ENCODE assay signal across 21 cellular contexts in genomic region chr16:67229906-67230808, GRCh38. TPM values are rescaled to one million over a fixed set of nuclear protein-coding genes. Genes with fewer than 3 reads are reported as not detected.
DNase-seq lines count a peak whose midpoint lies in the region; ATAC-seq and TF ChIP-seq lines count a peak whose summit lies in the region.
"Had no signal": no experiment of that assay in that cellular context is flagged by ENCODE, and none has a peak within 500 bp of the region (broad histone marks: within the 10 kb centered on the region; RNA-seq: fewer than 3 reads in every experiment).

No MANE protein-coding gene starts in this region.

- H3K27me3 ChIP-seq in CD8-positive, alpha-beta memory T cell (ENCODE audit: insufficient read depth, low read length, poor library complexity, severe bottlenecking), result no peaks in the 10 kb centered on the region
- H3K27me3 ChIP-seq: hepatocyte had no signal

- no peak for TF ChIP-seq CTCF in nephron (IDR thresholded peaks at IDR 0.05; ENCODE audit: unreplicated experiment in 3 of 3)

- peaks cover 29 to 39% (median 31%) of the 10 kb centered on the region in 3 donors for H3K4me1 Mint-ChIP-seq in CD8-positive, alpha-beta memory T cell
- peaks cover 25% of the 10 kb centered on the region for H3K4me1 Mint-ChIP-seq in nephron

- H3K4me3 Mint-ChIP-seq in CD8-positive, alpha-beta memory T cell, result peak overlapping the region in 4 of 7 donors; percentile 3 to 48 (median 20)
- H3K4me3 Mint-ChIP-seq in nephron, result peak overlapping the region; percentile 99 to 100 (median 99)

- no peak overlapping the region for H3K27ac ChIP-seq in CD8-positive, alpha-beta memory T cell (ENCODE audit: low read depth, low read length)
- H3K27ac ChIP-seq: coronary artery, hepatocyte, HL-60, prostate gland, SK-N-MC had no signal

- peak overlapping the region in 2 of 8 donors; percentile 27 to 75 for H3K27ac Mint-ChIP-seq in CD8-positive, alpha-beta memory T cell
- no peak overlapping the region for H3K27ac Mint-ChIP-seq in nephron

- no peak for ATAC-seq in HG03378 (IDR thresholded peaks at IDR 0.05; ENCODE audit: unreplicated experiment)
- ATAC-seq: activated CD4-positive, CD25-positive, alpha-beta regulatory T cell treated with anti-CD3 and anti-CD28 coated beads, Interleukin-2, amount 50 U/mL, for 24 hours; HCT116; naive thymus-derived CD8-positive, alpha-beta T cell had no signal

- no peaks in the 10 kb centered on the region for H3K9me3 ChIP-seq in CD8-positive, alpha-beta memory T cell (ENCODE audit: low read length)
- H3K9me3 ChIP-seq: Caco-2, prostate gland had no signal

- H3K36me3 ChIP-seq in CD8-positive, alpha-beta memory T cell (ENCODE audit: insufficient read depth, low read length), result peaks cover 29% of the 10 kb centered on the region

- peaks cover 0 to 68% (median 4%) of the 10 kb centered on the region in 3 donors for H3K36me3 Mint-ChIP-seq in CD8-positive, alpha-beta memory T cell
- H3K36me3 Mint-ChIP-seq in nephron (ENCODE audit: low read depth), result peaks cover 18% of the 10 kb centered on the region

- no peaks in the 10 kb centered on the region for H3K9me3 Mint-ChIP-seq in CD8-positive, alpha-beta memory T cell
- no peaks in the 10 kb centered on the region for H3K9me3 Mint-ChIP-seq in nephron
- H3K9me3 Mint-ChIP-seq: naive thymus-derived CD8-positive, alpha-beta T cell had no signal

- POLR2A ChIA-PET in CD8-positive, alpha-beta memory T cell (lab: Charles Lee), result interaction anchor here (0.6 kb wide), 1 partner anchor 38 kb away, joined by 3 read pairs; no protein-coding TSS in a partner anchor

- no peak overlapping the region for H3K4me3 ChIP-seq in CD8-positive, alpha-beta memory T cell (ENCODE audit: low read length)
- H3K4me3 ChIP-seq: coronary artery, hepatocyte, prostate gland, SK-N-MC had no signal

- H3K27me3 Mint-ChIP-seq in CD8-positive, alpha-beta memory T cell, result peaks cover 0 to 2% of the 10 kb centered on the region in 2 donors
- H3K27me3 Mint-ChIP-seq in nephron (ENCODE audit: low read depth), result no peaks in the 10 kb centered on the region
- H3K27me3 Mint-ChIP-seq: naive thymus-derived CD8-positive, alpha-beta T cell had no signal

- TF ChIP-seq POLR2A in GM19193 (IDR thresholded peaks at IDR 0.05; ENCODE audit: extremely low read depth, insufficient read depth, insufficient read length), result peak; percentile 3

- H3K4me1 ChIP-seq in CD8-positive, alpha-beta memory T cell (ENCODE audit: insufficient read depth, low read length), result peaks cover 23% of the 10 kb centered on the region
- H3K4me1 ChIP-seq: prostate gland had no signal

- no peak for DNase-seq in CD8-positive, alpha-beta memory T cell
- DNase-seq in DMS53 (lab: John Stamatoyannopoulos, UW), result no peak
- DNase-seq: activated gamma-delta T cell; Caco-2; NCI-H1694 treated with DMSO at 0.1 percent for 48 hours; NCI-H2227 treated with DMSO at 0.1 percent for 48 hours; NCI-H82; small intestine; stimulated activated CD4-positive, alpha-beta T cell treated with anti-CD3 and anti-CD28 coated beads, Interleukin-4, amount 100 ng/mL, for 24 hours; substantia nigra had no signal

- CTCF ChIA-PET in CD8-positive, alpha-beta memory T cell (lab: Charles Lee), result interaction anchor here (1.8 kb wide), 1 partner anchor 16 kb away, joined by 4 read pairs; no protein-coding TSS in a partner anchor

RNA-seq across cellular contexts. Expression of gene TMEM208, which starts 3.2 kb away (rescaled TPM):
- 10 to 100 TPM; 58.4 to 69.5 TPM for total RNA-seq in CD8-positive, alpha-beta memory T cell
- polyA plus RNA-seq in CD8-positive, alpha-beta memory T cell, result 83.7 TPM

RNA-seq across cellular contexts. Expression of gene FHOD1, which starts 17.1 kb away (rescaled TPM):
- 100 to 1,000 TPM; 111 to 117 TPM for total RNA-seq in CD8-positive, alpha-beta memory T cell
- 5.5 TPM for polyA plus RNA-seq in CD8-positive, alpha-beta memory T cell

RNA-seq across cellular contexts. Expression of gene SLC9A5, which starts 18.6 kb away (rescaled TPM):
- total RNA-seq in CD8-positive, alpha-beta memory T cell, result 1 to 10 TPM; 5.2 TPM
- polyA plus RNA-seq in CD8-positive, alpha-beta memory T cell, result not detected

RNA-seq across cellular contexts. Expression of gene ELMO3, which starts 31.2 kb away (rescaled TPM):
- 1 to 10 TPM; 5.0 to 5.3 TPM for total RNA-seq in CD8-positive, alpha-beta memory T cell
- polyA plus RNA-seq in CD8-positive, alpha-beta memory T cell, result not detected
- polyA plus RNA-seq: naive thymus-derived CD8-positive, alpha-beta T cell had no signal

RNA-seq across cellular contexts. Expression of gene E2F4, which starts 38.2 kb away (rescaled TPM):
- total RNA-seq in CD8-positive, alpha-beta memory T cell, result 100 to 1,000 TPM; 137 to 139 TPM
- 86.0 TPM for polyA plus RNA-seq in CD8-positive, alpha-beta memory T cell
